Comparison of ENCODE assay signal across 8 cellular contexts in the genomic region with DNA sequence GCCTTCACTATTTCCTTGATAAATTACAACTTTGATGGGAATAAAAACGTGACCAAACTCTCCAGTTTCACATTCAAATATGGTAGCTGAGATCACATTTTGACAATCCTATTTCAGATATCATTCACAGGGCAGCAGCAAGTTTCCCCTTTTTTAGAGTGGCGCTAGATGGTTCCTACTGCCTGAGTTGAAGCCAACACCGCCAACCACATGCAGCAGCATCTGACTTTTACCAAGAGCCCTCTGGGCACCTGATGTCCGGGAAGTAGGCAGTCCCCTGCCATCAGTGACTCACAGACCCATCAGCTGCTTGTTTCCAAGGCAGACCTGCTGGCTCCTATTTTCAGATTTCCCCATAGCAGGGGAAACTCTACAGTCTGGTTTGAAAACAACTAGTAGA.
DNase-seq lines count a peak whose midpoint lies in the region; ATAC-seq lines count a peak whose summit lies in the region.

No MANE protein-coding gene starts in this region.

- H3K4me1 Mint-ChIP-seq in activated T-cell treated with anti-CD3 and anti-CD28 coated beads, Interleukin-2, amount 50 U/mL, for 24 hours (ENCODE audit: low read depth), result peaks cover 53% of the 10 kb centered on the region
- H3K4me1 Mint-ChIP-seq in stimulated activated naive B cell treated with anti-CD40 and anti-IgM and Interleukin-4, amounts not matched to agents 10 μg/mL and 1 μg/mL and 100 μg/mL, for 72 hours, result peaks cover 31 to 37% of the 10 kb centered on the region in 2 donors

- peak overlapping the region; percentile 77 for H3K27ac Mint-ChIP-seq in activated T-cell treated with anti-CD3 and anti-CD28 coated beads, Interleukin-2, amount 50 U/mL, for 24 hours
- peak overlapping the region; percentile 92 for H3K27ac Mint-ChIP-seq in stimulated activated naive B cell treated with anti-CD40 and anti-IgM and Interleukin-4, amounts not matched to agents 10 μg/mL and 1 μg/mL and 100 μg/mL, for 72 hours

- no peaks in the 10 kb centered on the region for H3K27me3 Mint-ChIP-seq in activated T-cell treated with anti-CD3 and anti-CD28 coated beads, Interleukin-2, amount 50 U/mL, for 24 hours
- no peaks in the 10 kb centered on the region for H3K27me3 Mint-ChIP-seq in stimulated activated naive B cell treated with anti-CD40 and anti-IgM and Interleukin-4, amounts not matched to agents 10 μg/mL and 1 μg/mL and 100 μg/mL, for 72 hours

- peak; percentile 23 for ATAC-seq in HG03565 (IDR thresholded peaks at IDR 0.05; ENCODE audit: unreplicated experiment)
- ATAC-seq in stimulated activated naive B cell treated with anti-CD40 and anti-IgM and Interleukin-4, amounts not matched to agents 10 μg/mL and 1 μg/mL and 100 μg/mL, for 72 hours (replicated peaks), result peak; percentile 77 to 82
- ATAC-seq in GM19035 (IDR thresholded peaks at IDR 0.05; ENCODE audit: unreplicated experiment), result no peak
- ATAC-seq in GM19455 (IDR thresholded peaks at IDR 0.05; ENCODE audit: unreplicated experiment), result no peak

- H3K36me3 Mint-ChIP-seq in activated T-cell treated with anti-CD3 and anti-CD28 coated beads, Interleukin-2, amount 50 U/mL, for 24 hours (ENCODE audit: low read depth), result peaks cover 5% of the 10 kb centered on the region
- peaks cover 17 to 34% of the 10 kb centered on the region in 2 donors for H3K36me3 Mint-ChIP-seq in stimulated activated naive B cell treated with anti-CD40 and anti-IgM and Interleukin-4, amounts not matched to agents 10 μg/mL and 1 μg/mL and 100 μg/mL, for 72 hours

- peak; percentile 43 for DNase-seq in activated T-cell treated with anti-CD3 and anti-CD28 coated beads, Interleukin-2, amount 50 U/mL, for 24 hours
- DNase-seq in activated T-cell treated with anti-CD3 and anti-CD28 coated beads, Interleukin-2, amount 50 U/mL, for 1 hour, result no peak
- peak; percentile 51 to 64 for DNase-seq in activated T-cell treated with anti-CD3 and anti-CD28 coated beads, Interleukin-2, amount 50 U/mL, for 48 hours
- DNase-seq in stimulated activated naive B cell treated with anti-CD40 and anti-IgM and Interleukin-4, amounts not matched to agents 10 μg/mL and 1 μg/mL and 100 μg/mL, for 72 hours, result peak; percentile 74
- no peak for DNase-seq in NCI-H1092 treated with DMSO at 0.1 percent for 48 hours (lab: John Stamatoyannopoulos, UW)

- peaks cover 5% of the 10 kb centered on the region for H3K9me3 Mint-ChIP-seq in activated T-cell treated with anti-CD3 and anti-CD28 coated beads, Interleukin-2, amount 50 U/mL, for 24 hours
- H3K9me3 Mint-ChIP-seq in stimulated activated naive B cell treated with anti-CD40 and anti-IgM and Interleukin-4, amounts not matched to agents 10 μg/mL and 1 μg/mL and 100 μg/mL, for 72 hours, result peaks cover 4 to 8% of the 10 kb centered on the region in 2 donors

- H3K4me3 Mint-ChIP-seq in activated T-cell treated with anti-CD3 and anti-CD28 coated beads, Interleukin-2, amount 50 U/mL, for 24 hours, result peak overlapping the region; percentile 32
- H3K4me3 Mint-ChIP-seq in stimulated activated naive B cell treated with anti-CD40 and anti-IgM and Interleukin-4, amounts not matched to agents 10 μg/mL and 1 μg/mL and 100 μg/mL, for 72 hours, result peak overlapping the region; percentile 28 to 43

Comparison
In these comparisons a context has a peak if more than half of its experiments do, and no peak if none do; other contexts are left out.
1. DNase-seq: peak in activated T-cell treated with anti-CD3 and anti-CD28 coated beads, Interleukin-2, amount 50 U/mL, for 24 hours (single experiment), activated T-cell treated with anti-CD3 and anti-CD28 coated beads, Interleukin-2, amount 50 U/mL, for 48 hours (2 of 2) and stimulated activated naive B cell treated with anti-CD40 and anti-IgM and Interleukin-4, amounts not matched to agents 10 μg/mL and 1 μg/mL and 100 μg/mL, for 72 hours (single experiment); none in activated T-cell treated with anti-CD3 and anti-CD28 coated beads, Interleukin-2, amount 50 U/mL, for 1 hour (single experiment) and NCI-H1092 treated with DMSO at 0.1 percent for 48 hours (single experiment).
2. ATAC-seq: peak in HG03565 (single experiment) and stimulated activated naive B cell treated with anti-CD40 and anti-IgM and Interleukin-4, amounts not matched to agents 10 μg/mL and 1 μg/mL and 100 μg/mL, for 72 hours (2 of 2); none in GM19035 (single experiment) and GM19455 (single experiment).